Comparison of ENCODE assay signal across 8 cellular contexts in genomic region chr11:67277231-67277961, GRCh38. TPM values are rescaled to one million over a fixed set of nuclear protein-coding genes. Genes with fewer than 3 reads are reported as not detected.
A peak's percentile ranks its signal among the peaks of the same experiment; 100 is the strongest.
DNase-seq lines count a peak whose midpoint lies in the region; ATAC-seq and TF ChIP-seq lines count a peak whose summit lies in the region.

No MANE protein-coding gene starts in this region.

- H2AK5ac ChIP-seq in neuronal stem cell (ENCODE audit: low read depth, low read length), result peak overlapping the region; percentile 8

- TF ChIP-seq POLR2A in esophagus squamous epithelium (IDR thresholded peaks at IDR 0.05) (peak in 2 of 4 donors; percentile 18 to 39), testis (IDR thresholded peaks at IDR 0.05) (no peak)

- no peaks in the 10 kb centered on the region for H3K27me3 ChIP-seq in NT2/D1 (ENCODE audit: insufficient read depth, insufficient read length)
- H3K27me3 ChIP-seq in esophagus squamous epithelium, result no peaks in the 10 kb centered on the region
- no peaks in the 10 kb centered on the region for H3K27me3 ChIP-seq in neuronal stem cell (ENCODE audit: control insufficient read depth in 3 of 3, insufficient read depth in 3 of 3, low read depth in 1 of 3, low read length in 3 of 3)
- no peaks in the 10 kb centered on the region for H3K27me3 ChIP-seq in testis

- H3K9me3 ChIP-seq in NT2/D1 (ENCODE audit: insufficient read depth, low read length) (no peaks in the 10 kb centered on the region), esophagus squamous epithelium (no peaks in the 10 kb centered on the region), neuronal stem cell (replicated peaks in 1 of 2; ENCODE audit: control insufficient read depth in 2 of 2, insufficient read depth in 1 of 2, low read depth in 1 of 2, low read length in 2 of 2) (no peaks in the 10 kb centered on the region), testis (no peaks in the 10 kb centered on the region)

- peak overlapping the region; percentile 74 for H2BK120ac ChIP-seq in neuronal stem cell (ENCODE audit: low read depth, low read length)

- TF ChIP-seq CTCF in esophagus squamous epithelium (IDR thresholded peaks at IDR 0.05), result no peak
- no peak for TF ChIP-seq CTCF in testis (IDR thresholded peaks at IDR 0.05)

- H3K4ac ChIP-seq in neuronal stem cell (ENCODE audit: low read length), result peak overlapping the region; percentile 67

- H3K27ac ChIP-seq in esophagus squamous epithelium, result peak overlapping the region; percentile 88 to 98 (median 97)
- H3K27ac ChIP-seq in neuronal stem cell (replicated peaks; ENCODE audit: low read length), result peak overlapping the region; percentile 86
- peak overlapping the region; percentile 40 to 74 for H3K27ac ChIP-seq in testis

- H3K79me1 ChIP-seq in neuronal stem cell (ENCODE audit: low read depth, low read length), result peaks cover 23% of the 10 kb centered on the region

- peak overlapping the region; percentile 49 for H2BK15ac ChIP-seq in neuronal stem cell (ENCODE audit: low read length)

- ATAC-seq in GM18873 (IDR thresholded peaks at IDR 0.05; ENCODE audit: low FRiP score, unreplicated experiment) (peak; percentile 71), HG03097 (IDR thresholded peaks at IDR 0.05; ENCODE audit: low FRiP score, unreplicated experiment) (peak; percentile 65)

- peak overlapping the region; percentile 97 for H3K18ac ChIP-seq in neuronal stem cell (ENCODE audit: low read length)

- peak overlapping the region; percentile 40 for H3K4me2 ChIP-seq in neuronal stem cell (ENCODE audit: insufficient read depth, low read length, poor library complexity, severe bottlenecking)

- H2BK5ac ChIP-seq in neuronal stem cell (ENCODE audit: low read length), result peak overlapping the region; percentile 97

- DNase-seq in A172 (ENCODE audit: low spot score) (peak; percentile 81), NT2/D1 (ENCODE audit: low read depth, low spot score) (no peak), activated T-cell treated with anti-CD3 and anti-CD28 coated beads for 4 hours (peak; percentile 78), esophagus squamous epithelium (lab: John Stamatoyannopoulos, UW) (peak; percentile 85), neuronal stem cell (ENCODE audit: low spot score) (no peak), testis (peak; percentile 85)

- H3K4me1 ChIP-seq in NT2/D1 (ENCODE audit: insufficient read depth, insufficient read length) (peaks cover 27% of the 10 kb centered on the region), esophagus squamous epithelium (peaks cover 67 to 85% (median 71%) of the 10 kb centered on the region in 3 donors), neuronal stem cell (ENCODE audit: control insufficient read depth in 2 of 2, insufficient read depth in 1 of 2, low read depth in 1 of 2, low read length in 2 of 2) (peaks cover 6 to 11% of the 10 kb centered on the region in 2 donors), testis (peaks cover 59% of the 10 kb centered on the region)

- H2AFZ ChIP-seq in neuronal stem cell (ENCODE audit: low read length), result peak overlapping the region; percentile 49

- H3K36me3 ChIP-seq in NT2/D1 (ENCODE audit: insufficient read depth, insufficient read length, low read length) (peaks cover 84% of the 10 kb centered on the region), esophagus squamous epithelium (peaks cover 33 to 71% (median 37%) of the 10 kb centered on the region in 3 donors), neuronal stem cell (replicated peaks in 1 of 2; ENCODE audit: control insufficient read depth in 2 of 2, insufficient read depth in 2 of 2, low read length in 2 of 2) (peaks cover 29 to 60% of the 10 kb centered on the region in 2 donors), testis (ENCODE audit: low read depth, missing control alignments) (no peaks in the 10 kb centered on the region)

- H3K9ac ChIP-seq in NT2/D1 (ENCODE audit: insufficient read length, low read depth), result peak overlapping the region; percentile 33
- peak overlapping the region; percentile 77 for H3K9ac ChIP-seq in neuronal stem cell (ENCODE audit: low read depth, low read length, poor library complexity)

- 0 to 12% methylated on average over 5 to 14 of the region's 24 CpGs for WGBS in esophagus squamous epithelium, 2 donors
- WGBS in neuronal stem cell (ENCODE audit: extremely low coverage in 2 of 2, insufficient read length in 2 of 2, insufficient replicate concordance in 1 of 2), 2 donors, result no CpG with 5 or more reads among the region's 24 CpGs
- WGBS in testis, 2 donors, result 42 to 60% methylated on average over 14 to 24 of the region's 24 CpGs

- no peak overlapping the region for H3K4me3 ChIP-seq in NT2/D1 (ENCODE audit: insufficient read length, low read depth)
- peak overlapping the region in 3 of 4 donors; percentile 24 to 61 (median 33) for H3K4me3 ChIP-seq in esophagus squamous epithelium
- peak overlapping the region in 1 of 2 donors; percentile 12 for H3K4me3 ChIP-seq in neuronal stem cell (ENCODE audit: low read length in 2 of 2)
- no peak overlapping the region for H3K4me3 ChIP-seq in testis

- intact Hi-C loops in esophagus squamous epithelium (cut with DNase I), result no loop called here
- intact Hi-C loops in testis (cut with DNase I; ENCODE audit: low total_unique reads), result no loop called here

- H4K8ac ChIP-seq in neuronal stem cell (ENCODE audit: low read depth, low read length), result peak overlapping the region; percentile 7

- H3K23ac ChIP-seq in neuronal stem cell (ENCODE audit: low read depth, low read length, poor library complexity), result peak overlapping the region; percentile 97

- H3K14ac ChIP-seq in neuronal stem cell (ENCODE audit: low read length), result peak overlapping the region; percentile 89

- H2BK12ac ChIP-seq in neuronal stem cell (ENCODE audit: low read length), result peak overlapping the region; percentile 84

- H4K91ac ChIP-seq in neuronal stem cell (ENCODE audit: low read depth, low read length, poor library complexity), result peak overlapping the region; percentile 92

RNA-seq across cellular contexts. Expression of gene GRK2, which starts 11.1 kb away (rescaled TPM):
- 40.3 and 44.6 TPM in 2 replicates for total RNA-seq in A172 (2014; rRNA removed; shearing (Covaris generic))
- total RNA-seq in esophagus squamous epithelium, result 10 to 100 TPM; 54.1 to 93.2 (median 68.5) TPM
- polyA plus RNA-seq in neuronal stem cell (2013, experiment 1 of 2), result 33.4 TPM
- polyA plus RNA-seq in neuronal stem cell (2013, experiment 2 of 2), result 33.1 TPM
- 10 to 100 TPM; 64.3 to 87.6 TPM for total RNA-seq in testis
- polyA plus RNA-seq in testis (ENCODE audit: insufficient read depth, low read depth, low replicate concordance), result 45.6 TPM

RNA-seq across cellular contexts. Expression of gene ANKRD13D, which starts 11.7 kb away (rescaled TPM):
- total RNA-seq in A172 (2014; rRNA removed; shearing (Covaris generic)), result 25.4 and 51.8 TPM in 2 replicates
- 10 to 100 TPM; 27.4 to 50.6 (median 41.6) TPM for total RNA-seq in esophagus squamous epithelium
- 23.9 TPM for polyA plus RNA-seq in neuronal stem cell (2013, experiment 1 of 2)
- polyA plus RNA-seq in neuronal stem cell (2013, experiment 2 of 2), result 22.5 TPM
- 10 to 100 TPM; 66.2 to 73.3 TPM for total RNA-seq in testis
- polyA plus RNA-seq in testis (ENCODE audit: insufficient read depth, low read depth, low replicate concordance), result 32.8 TPM

RNA-seq across cellular contexts. Expression of gene SSH3, which starts 25.9 kb away (rescaled TPM):
- total RNA-seq in A172 (2014; rRNA removed; shearing (Covaris generic)), result 3.2 and 10.0 TPM in 2 replicates
- total RNA-seq in esophagus squamous epithelium, result 10 to 100 TPM; 51.4 to 78.4 (median 64.8) TPM
- polyA plus RNA-seq in neuronal stem cell (2013, experiment 1 of 2), result 28.5 TPM
- 34.0 TPM for polyA plus RNA-seq in neuronal stem cell (2013, experiment 2 of 2)
- total RNA-seq in testis, result 1 to 10 TPM; 6.9 to 9.8 TPM
- polyA plus RNA-seq in testis (ENCODE audit: insufficient read depth, low read depth, low replicate concordance), result 8.6 TPM

Comparison
In these comparisons a context has a peak if more than half of its experiments do, and no peak if none do; other contexts are left out.
1. DNase-seq: peak in A172 (single experiment), activated T-cell treated with anti-CD3 and anti-CD28 coated beads for 4 hours (single experiment), esophagus squamous epithelium (single experiment) and testis (single experiment); none in NT2/D1 (single experiment) and neuronal stem cell (single experiment).
2. H3K4me3 ChIP-seq: peak in esophagus squamous epithelium (3 of 4); none in NT2/D1 (single experiment) and testis (0 of 2).
3. Peak in every context shown above with its lines, with median percentiles within 50 percentile points of each other: H3K27ac ChIP-seq.